Comparison of ENCODE assay signal across 22 cellular contexts in genomic region chr22:33605686-33606085, GRCh38.
DNase-seq lines count a peak whose midpoint lies in the region; ATAC-seq and TF ChIP-seq lines count a peak whose summit lies in the region.
"Had no signal": no experiment of that assay in that cellular context is flagged by ENCODE, and none has a peak within 500 bp of the region (broad histone marks: within the 10 kb centered on the region; RNA-seq: fewer than 3 reads in every experiment).

No MANE protein-coding gene starts in this region.

- TF ChIP-seq POLR2A in gastrocnemius medialis (IDR thresholded peaks at IDR 0.05), result no peak

- no peaks in the 10 kb centered on the region for H3K27me3 ChIP-seq in endodermal cell (ENCODE audit: control insufficient read depth, insufficient read depth, low read length, poor library complexity, severe bottlenecking)
- no peaks in the 10 kb centered on the region for H3K27me3 ChIP-seq in gastrocnemius medialis

- H3K9me3 Mint-ChIP-seq in endodermal cell, result peaks cover 5% of the 10 kb centered on the region

- TF ChIP-seq CTCF in endodermal cell (conservative IDR thresholded peaks at IDR 0.05) (no peak), gastrocnemius medialis (IDR thresholded peaks at IDR 0.05 in 4 of 5, conservative IDR thresholded peaks at IDR 0.05 in 1 of 5) (no peak)

- 73 to 88% methylated on average over 10 to 11 of the region's 11 CpGs for WGBS in endodermal cell (ENCODE audit: insufficient coverage in 1 of 2, insufficient read length in 1 of 2), 2 experiments

- H3K9ac ChIP-seq in endodermal cell (ENCODE audit: extremely low read depth, low read length, poor library complexity, severe bottlenecking), result no peak overlapping the region

- intact Hi-C loops in gastrocnemius medialis (cut with DNase I; ENCODE audit: low total_unique reads), result no loop called here

- H3K4me1 Mint-ChIP-seq in endodermal cell, result peaks cover 6% of the 10 kb centered on the region
- H3K4me1 Mint-ChIP-seq: activated CD4-positive, alpha-beta memory T cell treated with anti-CD3 and anti-CD28 coated beads, Interleukin-2, amount 10 ng/mL, durations not matched to agents 7 days and 5 days; activated naive CD8-positive, alpha-beta T cell treated with anti-CD3 and anti-CD28 coated beads, Interleukin-2, amount 10 ng/mL, durations not matched to agents 7 days and 5 days; stimulated activated effector memory CD8-positive, alpha-beta T cell treated with anti-CD3 and anti-CD28 coated beads, Interleukin-12 subunit alpha, Interleukin-12 subunit beta, amount 100 ng/mL, for 72 hours had no signal

- no peak overlapping the region for H3K27ac Mint-ChIP-seq in endodermal cell
- H3K27ac Mint-ChIP-seq: activated CD4-positive, alpha-beta memory T cell treated with anti-CD3 and anti-CD28 coated beads, Interleukin-2, amount 10 ng/mL, durations not matched to agents 7 days and 5 days; activated naive CD8-positive, alpha-beta T cell treated with anti-CD3 and anti-CD28 coated beads, Interleukin-2, amount 10 ng/mL, durations not matched to agents 7 days and 5 days; IgD-negative memory B cell; stimulated activated effector memory CD8-positive, alpha-beta T cell treated with anti-CD3 and anti-CD28 coated beads, Interleukin-12 subunit alpha, Interleukin-12 subunit beta, amount 100 ng/mL, for 72 hours had no signal

- H3K4me3 ChIP-seq in endodermal cell (ENCODE audit: low read length) (no peak overlapping the region), gastrocnemius medialis (no peak overlapping the region)
- H3K4me3 ChIP-seq: lung had no signal

- H3K27ac ChIP-seq in endodermal cell (ENCODE audit: low read depth, low read length) (peak overlapping the region; percentile 83), gastrocnemius medialis (peak overlapping the region in 2 of 4 donors; percentile 27 to 54)
- H3K27ac ChIP-seq: C4-2B had no signal

- H3K4me1 ChIP-seq in endodermal cell (ENCODE audit: control insufficient read depth, insufficient read depth, low read length), result no peaks in the 10 kb centered on the region
- H3K4me1 ChIP-seq in gastrocnemius medialis, result peaks cover 0 to 6% of the 10 kb centered on the region in 2 donors

- in situ Hi-C loops in gastrocnemius medialis (cut with MboI; ENCODE audit: low sequenced_read_pairs in 4 of 4), result no loop called here

- H3K36me3 ChIP-seq in endodermal cell (ENCODE audit: control insufficient read depth, insufficient read depth, low read length) (no peaks in the 10 kb centered on the region), gastrocnemius medialis (no peaks in the 10 kb centered on the region)

- no peaks in the 10 kb centered on the region for H3K27me3 Mint-ChIP-seq in endodermal cell (ENCODE audit: insufficient read depth)
- H3K27me3 Mint-ChIP-seq: activated CD4-positive, alpha-beta memory T cell treated with anti-CD3 and anti-CD28 coated beads, Interleukin-2, amount 10 ng/mL, durations not matched to agents 7 days and 5 days; activated naive CD8-positive, alpha-beta T cell treated with anti-CD3 and anti-CD28 coated beads, Interleukin-2, amount 10 ng/mL, durations not matched to agents 7 days and 5 days; IgD-negative memory B cell had no signal

- peak; percentile 92 for ATAC-seq in left lobe of liver
- peak; percentile 79 to 93 for ATAC-seq in gastrocnemius medialis
- ATAC-seq in HG02840 (IDR thresholded peaks at IDR 0.05; ENCODE audit: low FRiP score, unreplicated experiment), result no peak
- ATAC-seq in stimulated activated naive CD8-positive, alpha-beta T cell treated with anti-CD3 and anti-CD28 coated beads, Interleukin-15, Interleukin-2, amounts not matched to agents 100 U/mL and 50 U/mL, for 24 hours, result no peak
- ATAC-seq: PC-3; stimulated activated effector memory CD8-positive, alpha-beta T cell treated with anti-CD3 and anti-CD28 coated beads, Interleukin-12 subunit alpha, Interleukin-12 subunit beta, amount 100 ng/mL, for 72 hours had no signal

- DNase-seq in NCI-H146 treated with DMSO at 0.1 percent for 48 hours (lab: John Stamatoyannopoulos, UW; ENCODE audit: unreplicated experiment) (peak; percentile 81), endodermal cell (no peak), left lobe of liver (ENCODE audit: low spot score) (peak; percentile 62), gastrocnemius medialis (peak; percentile 34 to 57), SIG-M5 (lab: John Stamatoyannopoulos, UW) (no peak)
- no peak for DNase-seq in stimulated activated naive CD8-positive, alpha-beta T cell treated with anti-CD3 and anti-CD28 coated beads, Interleukin-15, Interleukin-2, amounts not matched to agents 100 U/mL and 50 U/mL, for 24 hours
- DNase-seq: activated CD4-positive, alpha-beta memory T cell treated with anti-CD3 and anti-CD28 coated beads, Interleukin-2, amount 10 ng/mL, durations not matched to agents 7 days and 5 days; activated CD4-positive, CD25-positive, alpha-beta regulatory T cell treated with anti-CD3 and anti-CD28 coated beads, Interleukin-2, amount 50 U/mL, for 72 hours; activated effector memory CD4-positive, alpha-beta T cell treated with Interleukin-2 at 50 U/mL for 16 hours; activated naive CD8-positive, alpha-beta T cell treated with anti-CD3 and anti-CD28 coated beads, Interleukin-2, amount 10 ng/mL, durations not matched to agents 7 days and 5 days; effector CD8-positive, alpha-beta T cell; erythroblast; hypothalamus; NCI-H1105; NCI-H2107; NCI-H510A; PC-3 had no signal

- H3K36me3 Mint-ChIP-seq in endodermal cell (ENCODE audit: low read depth), result peaks cover 3% of the 10 kb centered on the region
- H3K36me3 Mint-ChIP-seq: activated naive CD8-positive, alpha-beta T cell treated with anti-CD3 and anti-CD28 coated beads, Interleukin-2, amount 10 ng/mL, durations not matched to agents 7 days and 5 days; stimulated activated effector memory CD8-positive, alpha-beta T cell treated with anti-CD3 and anti-CD28 coated beads, Interleukin-12 subunit alpha, Interleukin-12 subunit beta, amount 100 ng/mL, for 72 hours had no signal

- H3K4me3 Mint-ChIP-seq in endodermal cell, result no peak overlapping the region
- H3K4me3 Mint-ChIP-seq: activated CD4-positive, alpha-beta memory T cell treated with anti-CD3 and anti-CD28 coated beads, Interleukin-2, amount 10 ng/mL, durations not matched to agents 7 days and 5 days; activated naive CD8-positive, alpha-beta T cell treated with anti-CD3 and anti-CD28 coated beads, Interleukin-2, amount 10 ng/mL, durations not matched to agents 7 days and 5 days; IgD-negative memory B cell; stimulated activated effector memory CD8-positive, alpha-beta T cell treated with anti-CD3 and anti-CD28 coated beads, Interleukin-12 subunit alpha, Interleukin-12 subunit beta, amount 100 ng/mL, for 72 hours had no signal

- H3K9me3 ChIP-seq in endodermal cell (ENCODE audit: control insufficient read depth, low read length) (no peaks in the 10 kb centered on the region), gastrocnemius medialis (no peaks in the 10 kb centered on the region)

Comparison
In these comparisons a context has a peak if more than half of its experiments do, and no peak if none do; other contexts are left out.
1. DNase-seq: peak in NCI-H146 treated with DMSO at 0.1 percent for 48 hours (single experiment), left lobe of liver (single experiment) and gastrocnemius medialis (2 of 2); none in endodermal cell (single experiment), SIG-M5 (single experiment) and stimulated activated naive CD8-positive, alpha-beta T cell treated with anti-CD3 and anti-CD28 coated beads, Interleukin-15, Interleukin-2, amounts not matched to agents 100 U/mL and 50 U/mL, for 24 hours (single experiment).
2. ATAC-seq: peak in left lobe of liver (single experiment) and gastrocnemius medialis (2 of 2); none in HG02840 (single experiment) and stimulated activated naive CD8-positive, alpha-beta T cell treated with anti-CD3 and anti-CD28 coated beads, Interleukin-15, Interleukin-2, amounts not matched to agents 100 U/mL and 50 U/mL, for 24 hours (single experiment).